In the genomic region with DNA sequence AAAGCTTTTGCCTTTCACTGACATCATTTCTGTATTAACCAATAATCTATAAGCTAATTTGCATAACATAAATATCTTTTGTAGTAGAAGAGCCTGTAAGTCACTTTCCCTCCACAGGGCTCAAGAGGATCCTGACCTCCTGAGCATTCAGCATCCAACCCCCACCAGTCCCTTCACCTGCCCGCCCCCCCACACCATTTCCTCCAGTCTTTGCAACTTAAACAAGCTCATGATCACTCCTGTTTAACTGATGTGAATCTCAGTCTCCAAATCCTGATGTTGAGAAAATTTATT, we compare ENCODE assay signal across 11 cellular contexts. TPM values are rescaled to one million over a fixed set of nuclear protein-coding genes. Genes with fewer than 3 reads are reported as not detected.
A peak's percentile ranks its signal among the peaks of the same experiment; 100 is the strongest.
DNase-seq lines count a peak whose midpoint lies in the region; ATAC-seq and TF ChIP-seq lines count a peak whose summit lies in the region.
"Had no signal": no experiment of that assay in that cellular context is flagged by ENCODE, and none has a peak within 500 bp of the region (broad histone marks: within the 10 kb centered on the region; RNA-seq: fewer than 3 reads in every experiment).

No MANE protein-coding gene starts in this region.

- H3K27me3 ChIP-seq in GM23338 (ENCODE audit: insufficient read depth), result no peaks in the 10 kb centered on the region
- H3K27me3 ChIP-seq: BLaER1 had no signal

- H3K4me1 Mint-ChIP-seq in GM23338, result peaks cover 14% of the 10 kb centered on the region; the same call in 2 of the 3 replicates
- H3K4me1 Mint-ChIP-seq in effector memory CD8-positive, alpha-beta T cell (ENCODE audit: low read depth in 2 of 2), result no peaks in the 10 kb centered on the region
- H3K4me1 Mint-ChIP-seq in activated T-helper 17 cell treated with anti-CD3 and anti-CD28 coated beads, Interleukin-2, amount 50 U/mL, for 72 hours, result peaks cover 5% of the 10 kb centered on the region

- H3K4me1 ChIP-seq in GM23338 (ENCODE audit: insufficient read depth), result no peaks in the 10 kb centered on the region

- H3K27ac Mint-ChIP-seq in GM23338, result no peak overlapping the region
- H3K27ac Mint-ChIP-seq in effector memory CD8-positive, alpha-beta T cell, result no peak overlapping the region
- no peak overlapping the region for H3K27ac Mint-ChIP-seq in activated T-helper 17 cell treated with anti-CD3 and anti-CD28 coated beads, Interleukin-2, amount 50 U/mL, for 72 hours

- H3K36me3 ChIP-seq in GM23338 (ENCODE audit: insufficient read depth), result no peaks in the 10 kb centered on the region
- H3K36me3 ChIP-seq: BLaER1 had no signal

- H2AFZ ChIP-seq in GM23338, result no peak overlapping the region

- no peaks in the 10 kb centered on the region; the same call in 2 of the 3 replicates for H3K9me3 Mint-ChIP-seq in GM23338
- no peaks in the 10 kb centered on the region for H3K9me3 Mint-ChIP-seq in effector memory CD8-positive, alpha-beta T cell
- no peaks in the 10 kb centered on the region for H3K9me3 Mint-ChIP-seq in activated T-helper 17 cell treated with anti-CD3 and anti-CD28 coated beads, Interleukin-2, amount 50 U/mL, for 72 hours

- no peak overlapping the region for H3K4me3 Mint-ChIP-seq in GM23338
- no peak overlapping the region for H3K4me3 Mint-ChIP-seq in effector memory CD8-positive, alpha-beta T cell
- H3K4me3 Mint-ChIP-seq in activated T-helper 17 cell treated with anti-CD3 and anti-CD28 coated beads, Interleukin-2, amount 50 U/mL, for 72 hours, result no peak overlapping the region

- DNase-seq in NOMO-1 treated with DMSO at 0.1 percent for 48 hours (lab: John Stamatoyannopoulos, UW; ENCODE audit: unreplicated experiment) (peak; percentile 0), NOMO-1 (lab: John Stamatoyannopoulos, UW; ENCODE audit: unreplicated experiment in 2 of 2) (no peak), GM23338 (ENCODE audit: low spot score) (peak; percentile 25), NAMALWA (ENCODE audit: low spot score) (peak; percentile 5), NCI-H187 treated with DMSO at 0.1 percent for 48 hours (lab: John Stamatoyannopoulos, UW) (no peak)
- DNase-seq in effector memory CD8-positive, alpha-beta T cell, result no peak
- DNase-seq: GOT3 had no signal

- H3K27me3 Mint-ChIP-seq in GM23338 (ENCODE audit: insufficient read depth, low read depth, poor library complexity), result no peaks in the 10 kb centered on the region
- H3K27me3 Mint-ChIP-seq in effector memory CD8-positive, alpha-beta T cell, result peaks cover 29 to 35% of the 10 kb centered on the region in 2 donors
- peaks cover 3% of the 10 kb centered on the region for H3K27me3 Mint-ChIP-seq in activated T-helper 17 cell treated with anti-CD3 and anti-CD28 coated beads, Interleukin-2, amount 50 U/mL, for 72 hours

- no peaks in the 10 kb centered on the region for H3K36me3 Mint-ChIP-seq in GM23338 (ENCODE audit: low read depth)
- H3K36me3 Mint-ChIP-seq in effector memory CD8-positive, alpha-beta T cell (ENCODE audit: insufficient read depth), result peaks cover 3% of the 10 kb centered on the region
- no peaks in the 10 kb centered on the region for H3K36me3 Mint-ChIP-seq in activated T-helper 17 cell treated with anti-CD3 and anti-CD28 coated beads, Interleukin-2, amount 50 U/mL, for 72 hours (ENCODE audit: low read depth)

- H3K27ac ChIP-seq in GM23338 (ENCODE audit: low read depth), result no peak overlapping the region
- H3K27ac ChIP-seq: 22Rv1, BLaER1 had no signal

- no peaks in the 10 kb centered on the region for H3F3A ChIP-seq in GM23338 (replicated peaks; ENCODE audit: low read depth)

- H3K4me3 ChIP-seq in GM23338, result no peak overlapping the region
- H3K4me3 ChIP-seq: BLaER1 had no signal

- ATAC-seq in GM23338 (peak; percentile 61), GM21529 (IDR thresholded peaks at IDR 0.05; ENCODE audit: unreplicated experiment) (no peak)
- ATAC-seq in effector memory CD8-positive, alpha-beta T cell (replicated peaks), result peak; percentile 24
- ATAC-seq in activated T-helper 17 cell treated with anti-CD3 and anti-CD28 coated beads, Interleukin-2, amount 50 U/mL, for 72 hours (replicated peaks), result no peak

- TF ChIP-seq CTCF in GM23338 (conservative IDR thresholded peaks at IDR 0.05; ENCODE audit: low read depth in 2 of 2), result no peak

- H3K79me2 ChIP-seq in GM23338 (replicated peaks; ENCODE audit: insufficient read depth), result no peaks in the 10 kb centered on the region

- H3K4me2 ChIP-seq in GM23338, result no peak overlapping the region
- H3K4me2 ChIP-seq: BLaER1 had no signal

- no peaks in the 10 kb centered on the region for H3K9me2 ChIP-seq in GM23338 (ENCODE audit: insufficient read depth)

- no peaks in the 10 kb centered on the region for H4K20me1 ChIP-seq in GM23338 (replicated peaks; ENCODE audit: insufficient read depth)
- H4K20me1 ChIP-seq: BLaER1 had no signal

TF ChIP-seq in GM23338, 12 proteins besides CTCF, POLR2A, EP300 and RAD21:
- TF ChIP-seq, protein P1, sequence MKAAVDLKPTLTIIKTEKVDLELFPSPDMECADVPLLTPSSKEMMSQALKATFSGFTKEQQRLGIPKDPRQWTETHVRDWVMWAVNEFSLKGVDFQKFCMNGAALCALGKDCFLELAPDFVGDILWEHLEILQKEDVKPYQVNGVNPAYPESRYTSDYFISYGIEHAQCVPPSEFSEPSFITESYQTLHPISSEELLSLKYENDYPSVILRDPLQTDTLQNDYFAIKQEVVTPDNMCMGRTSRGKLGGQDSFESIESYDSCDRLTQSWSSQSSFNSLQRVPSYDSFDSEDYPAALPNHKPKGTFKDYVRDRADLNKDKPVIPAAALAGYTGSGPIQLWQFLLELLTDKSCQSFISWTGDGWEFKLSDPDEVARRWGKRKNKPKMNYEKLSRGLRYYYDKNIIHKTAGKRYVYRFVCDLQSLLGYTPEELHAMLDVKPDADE (IDR thresholded peaks at IDR 0.05), result no peak
- TF ChIP-seq ZNF331 (CRISPR knock-in tag; IDR thresholded peaks at IDR 0.05; ENCODE audit: low read depth) (no peak), ZNF462 (CRISPR knock-in tag; IDR thresholded peaks at IDR 0.05) (no peak), EZH2 (IDR thresholded peaks at IDR 0.05; ENCODE audit: low read depth, unreplicated experiment) (no peak), CREB1 (CRISPR knock-in tag; IDR thresholded peaks at IDR 0.05; ENCODE audit: low read depth) (no peak), NANOG (IDR thresholded peaks at IDR 0.05; ENCODE audit: borderline replicate concordance) (no peak), STAT1 (IDR thresholded peaks at IDR 0.05; ENCODE audit: unreplicated experiment) (no peak), ZNF114 (CRISPR knock-in tag; IDR thresholded peaks at IDR 0.05) (no peak)

RNA-seq across cellular contexts. Expression of gene CRY1, which starts 12.0 kb away (rescaled TPM):
- 25.4 and 28.2 TPM in 2 replicates for total RNA-seq in GM23338 (2014; rRNA removed; shearing (Covaris generic))
- 27.7 and 28.5 TPM in 2 replicates for polyA plus RNA-seq in GM23338 (2016; fragmentation: Nextera tagmentation; extraction: Ambion mirVana)
- 10 to 100 TPM; 14.6 to 21.6 TPM for total RNA-seq in activated T-helper 17 cell treated with anti-CD3 and anti-CD28 coated beads, Interleukin-2, amount 50 U/mL, for 72 hours

Comparison
In these comparisons a context has a peak if more than half of its experiments do, and no peak if none do; other contexts are left out.
1. DNase-seq: peak in NOMO-1 treated with DMSO at 0.1 percent for 48 hours (single experiment), GM23338 (single experiment) and NAMALWA (single experiment); none in NOMO-1 (0 of 2), effector memory CD8-positive, alpha-beta T cell (0 of 3) and NCI-H187 treated with DMSO at 0.1 percent for 48 hours (single experiment).
2. ATAC-seq: peak in GM23338 (single experiment) and effector memory CD8-positive, alpha-beta T cell (single experiment); none in activated T-helper 17 cell treated with anti-CD3 and anti-CD28 coated beads, Interleukin-2, amount 50 U/mL, for 72 hours (single experiment) and GM21529 (single experiment).